In the genomic region with DNA sequence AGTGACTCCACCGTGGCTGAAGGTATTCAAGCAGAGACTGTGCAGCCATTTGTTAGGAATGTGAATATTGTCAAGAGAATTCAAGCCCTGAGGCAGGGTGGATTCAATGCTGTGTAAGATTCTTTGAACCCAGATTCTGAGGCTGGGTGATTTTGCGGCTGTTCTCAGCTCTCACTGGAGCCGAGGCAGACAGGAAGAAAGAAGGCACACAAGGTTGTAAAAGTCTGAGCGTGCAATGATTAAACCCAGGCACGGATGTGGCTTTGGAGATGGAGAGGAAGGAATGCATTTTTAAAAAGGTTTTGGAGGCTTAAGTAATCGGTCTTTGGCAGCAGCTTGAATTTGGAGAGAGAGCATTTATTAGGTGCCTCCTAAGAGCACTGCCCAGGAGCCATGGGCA, we compare ENCODE assay signal across 11 cellular contexts.
DNase-seq lines count a peak whose midpoint lies in the region; ATAC-seq, FAIRE-seq and TF ChIP-seq lines count a peak whose summit lies in the region.
"Had no signal": no experiment of that assay in that cellular context is flagged by ENCODE, and none has a peak within 500 bp of the region (broad histone marks: within the 10 kb centered on the region; RNA-seq: fewer than 3 reads in every experiment).

No MANE protein-coding gene starts in this region.

- H3K4me3 ChIP-seq in BLaER1 (no peak overlapping the region), astrocyte (ENCODE audit: insufficient read depth, low read depth, low read length) (no peak overlapping the region), muscle layer of colon (ENCODE audit: low read depth in 1 of 2, low read length in 2 of 2) (peak overlapping the region in 1 of 2 donors; percentile 21)
- H3K4me3 ChIP-seq in Jurkat, Clone E6-1 (ENCODE audit: low read length) = peak overlapping the region; percentile 27
- H3K4me3 ChIP-seq: heart left ventricle had no signal

- H3K27me3 Mint-ChIP-seq in astrocyte (ENCODE audit: low read depth, unreplicated experiment) = peaks cover 3% of the 10 kb centered on the region

- H3K9me3 ChIP-seq in BLaER1 (peaks cover 8% of the 10 kb centered on the region), astrocyte (ENCODE audit: insufficient read depth, low read depth, low read length) (no peaks in the 10 kb centered on the region), muscle layer of colon (ENCODE audit: low read length) (no peaks in the 10 kb centered on the region)
- H3K9me3 ChIP-seq: heart left ventricle had no signal

- H4K20me1 ChIP-seq in BLaER1 (no peaks in the 10 kb centered on the region), astrocyte (ENCODE audit: insufficient read depth, low read length) (no peaks in the 10 kb centered on the region)

- TF ChIP-seq CTCF in astrocyte (IDR thresholded peaks at IDR 0.05; ENCODE audit: insufficient read depth, low read depth, low read length) = no peak

- H3K36me3 ChIP-seq in BLaER1 = no peaks in the 10 kb centered on the region
- H3K36me3 ChIP-seq in astrocyte (ENCODE audit: insufficient read depth, low read length) = no peaks in the 10 kb centered on the region
- H3K36me3 ChIP-seq in muscle layer of colon (ENCODE audit: insufficient read depth, low read length) = no peaks in the 10 kb centered on the region
- H3K36me3 ChIP-seq: heart left ventricle had no signal

- H3K27ac Mint-ChIP-seq in astrocyte (ENCODE audit: unreplicated experiment) = no peak overlapping the region

- FAIRE-seq in astrocyte (lab: Jason Lieb, UNC) = peak; percentile 76
- FAIRE-seq: GM18507 had no signal

- no peak overlapping the region for H3K9ac ChIP-seq in BLaER1
- H3K9ac ChIP-seq in astrocyte (ENCODE audit: low read length) = peak overlapping the region; percentile 11
- no peak overlapping the region for H3K9ac ChIP-seq in muscle layer of colon (ENCODE audit: low read length)

- H3K27me3 ChIP-seq in BLaER1 = no peaks in the 10 kb centered on the region; the same call in 1 of the 2 replicates
- no peaks in the 10 kb centered on the region for H3K27me3 ChIP-seq in astrocyte (ENCODE audit: insufficient read depth, low read length)
- H3K27me3 ChIP-seq in muscle layer of colon (ENCODE audit: control insufficient read depth in 1 of 2, insufficient read depth in 2 of 2, low read length in 2 of 2) = no peaks in the 10 kb centered on the region

- no peak for ATAC-seq in GM18873 (IDR thresholded peaks at IDR 0.05; ENCODE audit: low FRiP score, unreplicated experiment)
- ATAC-seq in HG03095 (IDR thresholded peaks at IDR 0.05; ENCODE audit: unreplicated experiment) = no peak
- ATAC-seq: heart left ventricle had no signal

- H2AFZ ChIP-seq in astrocyte (ENCODE audit: low read depth, low read length) = peak overlapping the region; percentile 7

- H3K4me1 ChIP-seq in BLaER1 (peaks cover 67% of the 10 kb centered on the region), astrocyte (ENCODE audit: insufficient read depth, low read length) (peaks cover 9% of the 10 kb centered on the region), muscle layer of colon (ENCODE audit: insufficient read depth, low read length) (peaks cover 30% of the 10 kb centered on the region)

- no peaks in the 10 kb centered on the region for H3K36me3 Mint-ChIP-seq in astrocyte (ENCODE audit: low read depth, unreplicated experiment)

- peaks cover 10% of the 10 kb centered on the region for H3K4me1 Mint-ChIP-seq in astrocyte (ENCODE audit: low read depth, unreplicated experiment)

- no peaks in the 10 kb centered on the region for H3K79me2 ChIP-seq in astrocyte (ENCODE audit: insufficient read depth, low read length)

- DNase-seq in Jurkat, Clone E6-1 (ENCODE audit: low read depth, low spot score) = peak; percentile 90
- peak; percentile 82 for DNase-seq in astrocyte (ENCODE audit: low read depth)
- DNase-seq in GM19238 (ENCODE audit: insufficient read length, low spot score) = no peak
- no peak for DNase-seq in hypothalamus (lab: John Stamatoyannopoulos, UW)
- DNase-seq: heart left ventricle, NCI-H524 treated with DMSO at 0.1 percent for 48 hours had no signal

- peak overlapping the region; percentile 60 for H3K4me2 ChIP-seq in BLaER1
- H3K4me2 ChIP-seq in astrocyte (ENCODE audit: low read length) = peak overlapping the region; percentile 72

- no peak overlapping the region for H3K4me3 Mint-ChIP-seq in astrocyte (ENCODE audit: unreplicated experiment)

- H3K27ac ChIP-seq in BLaER1 (no peak overlapping the region), astrocyte (ENCODE audit: low read depth, low read length) (no peak overlapping the region), muscle layer of colon (ENCODE audit: low read depth, low read length) (peak overlapping the region; percentile 68)

- H3K9me3 Mint-ChIP-seq in astrocyte (ENCODE audit: unreplicated experiment) = peaks cover 8% of the 10 kb centered on the region

Comparison
In these comparisons a context has a peak if more than half of its experiments do, and no peak if none do; other contexts are left out.
1. DNase-seq: peak in Jurkat, Clone E6-1 (single experiment) and astrocyte (single experiment); none in GM19238 (single experiment) and hypothalamus (0 of 51).